37 cellular contexts compared by ENCODE assay signal in the genomic region with DNA sequence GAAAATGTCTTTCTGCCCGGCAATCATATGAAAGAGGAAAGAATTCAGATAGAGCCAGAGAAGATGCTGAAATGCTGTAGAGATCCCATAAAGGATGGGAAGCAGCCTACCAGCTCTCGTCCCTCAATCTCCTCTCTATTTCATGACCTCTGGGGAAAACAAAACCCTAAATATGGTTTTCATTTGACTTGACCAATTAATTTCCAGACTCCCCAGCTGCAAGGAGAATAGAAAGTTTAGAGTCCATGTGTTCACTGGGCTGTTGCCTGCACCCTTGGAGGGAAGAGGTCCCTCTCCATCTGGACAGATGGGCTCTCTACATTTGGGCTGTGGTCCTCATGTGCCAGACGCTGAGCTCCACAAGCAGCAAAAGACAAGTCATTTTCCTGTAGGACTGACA. TPM values are rescaled to one million over a fixed set of nuclear protein-coding genes. Genes with fewer than 3 reads are reported as not detected.
"Had no signal": no experiment of that assay in that cellular context is flagged by ENCODE, and none has a peak within 500 bp of the region (broad histone marks: within the 10 kb centered on the region; RNA-seq: fewer than 3 reads in every experiment).

No MANE protein-coding gene starts in this region.

- H3K4me1 ChIP-seq: body of pancreas, breast epithelium, SJSA1 had no signal

- H3K4me3 ChIP-seq: body of pancreas, breast epithelium, Peyer's patch, SJSA1 had no signal

- H3K36me3 ChIP-seq: breast epithelium, SJSA1 had no signal

- H3K27ac ChIP-seq: body of pancreas, breast epithelium, Peyer's patch, SJSA1, VCaP had no signal

- DNase-seq: activated B cell treated with CpG ODN at 0.5 μM for 24 hours; activated CD4-positive, alpha-beta T cell treated with anti-CD3 and anti-CD28 coated beads, Interleukin-2, amount 10 ng/mL, durations not matched to agents 24 days and 14 days; activated CD4-positive, alpha-beta T cell treated with anti-CD3 and anti-CD28 coated beads, Interleukin-2, amount 50 U/mL, for 4 hours; activated effector memory CD4-positive, alpha-beta T cell treated with anti-CD3 and anti-CD28 coated beads, Interleukin-2, amount 50 U/mL, for 16 hours; activated naive CD4-positive, alpha-beta T cell; activated naive CD8-positive, alpha-beta T cell treated with anti-CD3 and anti-CD28 coated beads, Interleukin-2, amount 10 ng/mL, durations not matched to agents 7 days and 5 days; activated T-cell treated with anti-CD3 and anti-CD28 coated beads, Interleukin-2, amount 50 U/mL, for 1 hour; activated T-cell treated with anti-CD3 and anti-CD28 coated beads, Interleukin-2, amount 50 U/mL, for 72 hours; body of pancreas; Karpas-422; NCI-H1105; NCI-H1417 treated with DMSO at 0.1 percent for 48 hours; NCI-H1694; NCI-H1930; NCI-H2081 treated with DMSO at 0.1 percent for 48 hours; NCI-H226; NCI-H446 treated with DMSO at 0.1 percent for 48 hours; NCI-H524; NCI-H748 treated with DMSO at 0.1 percent for 48 hours; NK-92 treated with Interleukin-12 subunit alpha and Interleukin-12 subunit beta, amount 100 ng/mL, for 24 hours; PC-3; Peyer's patch; RPMI8226; SHP77 treated with DMSO at 0.1 percent for 48 hours; SW 1271; T-helper 1 cell; T-helper 2 cell; T-helper 9 cell had no signal

- ATAC-seq: activated T-helper 17 cell treated with anti-CD3 and anti-CD28 coated beads, Interleukin-2, amount 50 U/mL, for 72 hours; body of pancreas; PC-3 had no signal

- H3K9me3 ChIP-seq: body of pancreas, breast epithelium, Peyer's patch, SJSA1 had no signal

- H3K27me3 ChIP-seq: body of pancreas, breast epithelium, Peyer's patch had no signal

RNA-seq across cellular contexts. Expression of gene CAPN13, which starts 40.6 kb away (rescaled TPM):
- total RNA-seq: activated B cell treated with CpG ODN at 0.5 μM for 24 hours; activated CD4-positive, alpha-beta T cell treated with anti-CD3 and anti-CD28 coated beads, Interleukin-2, amount 10 ng/mL, durations not matched to agents 24 days and 14 days; activated CD8-positive, alpha-beta memory T cell treated with anti-CD3 and anti-CD28 coated beads for 36 hours; activated CD8-positive, alpha-beta T cell treated with anti-CD3 and anti-CD28 coated beads for 36 hours; activated naive CD8-positive, alpha-beta T cell treated with anti-CD3 and anti-CD28 coated beads, Interleukin-2, amount 10 ng/mL, durations not matched to agents 7 days and 5 days; activated T-cell treated with anti-CD3 and anti-CD28 coated beads, Interleukin-2, amount 50 U/mL, for 72 hours; activated T-helper 17 cell treated with anti-CD3 and anti-CD28 coated beads, Interleukin-2, amount 50 U/mL, for 72 hours; astrocyte; cardiac septum; MCF 10A; SJSA1 had no signal
